In the genomic region with DNA sequence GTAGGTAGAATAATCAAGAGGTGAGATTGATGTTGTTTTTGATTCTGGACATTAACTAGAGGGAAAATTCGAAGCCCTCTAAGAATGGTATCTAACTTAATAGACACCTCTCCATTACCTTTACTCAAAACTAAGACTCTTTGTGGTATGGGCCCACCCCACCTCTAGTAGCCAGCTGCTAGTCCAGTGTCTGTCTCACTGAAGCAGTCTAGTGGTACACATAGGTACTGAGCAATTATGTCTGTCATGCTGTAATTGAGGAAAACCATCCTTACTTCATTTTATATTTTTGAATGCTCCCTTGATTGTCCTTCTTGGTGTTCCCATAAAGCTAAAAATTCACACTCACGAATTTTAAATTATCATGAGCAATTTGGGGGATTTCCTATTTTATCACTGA, we compare ENCODE assay signal across 31 cellular contexts.
"Had no signal": no experiment of that assay in that cellular context is flagged by ENCODE, and none has a peak within 500 bp of the region (broad histone marks: within the 10 kb centered on the region; RNA-seq: fewer than 3 reads in every experiment).

No MANE protein-coding gene starts in this region.

- H3K4me1 ChIP-seq: parathyroid adenoma, psoas muscle, suprapubic skin, tibial artery, upper lobe of right lung had no signal

- H3K36me3 ChIP-seq: suprapubic skin, upper lobe of right lung had no signal

- DNase-seq: activated B cell treated with CpG ODN at 0.5 μM for 24 hours; activated CD4-positive, alpha-beta T cell treated with anti-CD3 and anti-CD28 coated beads, Interleukin-2, amount 50 U/mL, for 4 hours; activated naive CD4-positive, alpha-beta T cell; activated T-cell treated with anti-CD3 and anti-CD28 coated beads for 4 hours; activated T-cell treated with anti-CD3 and anti-CD28 coated beads, Interleukin-2, amount 50 U/mL, for 72 hours; anterior cingulate cortex; cortex of kidney; effector memory CD8-positive, alpha-beta T cell; foreskin fibroblast; heart left ventricle; hypothalamus; immature natural killer cell; kidney; left colon; mammary epithelial cell; naive thymus-derived CD4-positive, alpha-beta T cell; occipital lobe; psoas muscle; stimulated activated CD4-positive, alpha-beta T cell treated with anti-CD3 and anti-CD28 coated beads, Interleukin-1b, Interleukin-23, amount 100 ng/mL, for 48 hours; stimulated activated naive CD4-positive, alpha-beta T cell; T-helper 2 cell; tibial artery; upper lobe of right lung had no signal

- H3K36me3 Mint-ChIP-seq: activated naive CD4-positive, alpha-beta T cell treated with anti-CD3 and anti-CD28 coated beads, Interleukin-2, amount 50 U/mL, for 72 hours; naive thymus-derived CD4-positive, alpha-beta T cell had no signal

- ATAC-seq: activated naive CD4-positive, alpha-beta T cell treated with anti-CD3 and anti-CD28 coated beads, Interleukin-2, amount 50 U/mL, for 72 hours; activated T-cell treated with anti-CD3 and anti-CD28 coated beads, Interleukin-2, amount 50 U/mL, for 72 hours; effector memory CD8-positive, alpha-beta T cell; esophagus mucosa; heart left ventricle; left colon; naive thymus-derived CD4-positive, alpha-beta T cell; psoas muscle; upper lobe of right lung had no signal

- H3K79me2 ChIP-seq: parathyroid adenoma had no signal

- H3K27me3 Mint-ChIP-seq: effector memory CD8-positive, alpha-beta T cell had no signal

- H3K27me3 ChIP-seq: cardiac muscle cell, heart left ventricle, suprapubic skin, tibial artery, upper lobe of right lung had no signal

- H3K9me3 Mint-ChIP-seq: activated B cell treated with CpG ODN at 0.5 μM for 24 hours; activated naive CD4-positive, alpha-beta T cell treated with anti-CD3 and anti-CD28 coated beads, Interleukin-2, amount 50 U/mL, for 72 hours; activated T-cell treated with anti-CD3 and anti-CD28 coated beads, Interleukin-2, amount 50 U/mL, for 72 hours; effector memory CD8-positive, alpha-beta T cell; immature natural killer cell; naive thymus-derived CD4-positive, alpha-beta T cell; neural crest cell had no signal

- H3K4me3 Mint-ChIP-seq: activated B cell treated with CpG ODN at 0.5 μM for 24 hours; activated T-cell treated with anti-CD3 and anti-CD28 coated beads, Interleukin-2, amount 50 U/mL, for 72 hours; effector memory CD8-positive, alpha-beta T cell; immature natural killer cell; mesothelial cell of epicardium; naive thymus-derived CD4-positive, alpha-beta T cell; neural crest cell had no signal

- H3K27ac Mint-ChIP-seq: activated B cell treated with CpG ODN at 0.5 μM for 24 hours; activated naive CD4-positive, alpha-beta T cell treated with anti-CD3 and anti-CD28 coated beads, Interleukin-2, amount 50 U/mL, for 72 hours; activated T-cell treated with anti-CD3 and anti-CD28 coated beads, Interleukin-2, amount 50 U/mL, for 72 hours; effector memory CD8-positive, alpha-beta T cell; immature natural killer cell; mesothelial cell of epicardium; naive thymus-derived CD4-positive, alpha-beta T cell had no signal

- H3K4me2 ChIP-seq: smooth muscle cell had no signal

- H3K4me1 Mint-ChIP-seq: activated B cell treated with CpG ODN at 0.5 μM for 24 hours, immature natural killer cell, mesothelial cell of epicardium had no signal

- H2AFZ ChIP-seq: parathyroid adenoma had no signal

- H3K9ac ChIP-seq: parathyroid adenoma had no signal

- H3K4me3 ChIP-seq: cardiac muscle cell, heart left ventricle, psoas muscle, smooth muscle cell, suprapubic skin, tibial artery, upper lobe of right lung had no signal

- H3K27ac ChIP-seq: cardiac muscle cell, heart left ventricle, parathyroid adenoma, psoas muscle, suprapubic skin, tibial artery, upper lobe of right lung had no signal

- H3K9me3 ChIP-seq: heart left ventricle, psoas muscle, suprapubic skin, tibial artery, upper lobe of right lung had no signal
